Comparison of ENCODE assay signal across 8 cellular contexts in genomic region chr20:25195962-25196700, GRCh38. TPM values are rescaled to one million over a fixed set of nuclear protein-coding genes. Genes with fewer than 3 reads are reported as not detected.
A peak's percentile ranks its signal among the peaks of the same experiment; 100 is the strongest.
DNase-seq lines count a peak whose midpoint lies in the region; ATAC-seq, FAIRE-seq and TF ChIP-seq lines count a peak whose summit lies in the region.

No MANE protein-coding gene starts in this region.

- peak overlapping the region; percentile 79 to 91 for H3K9ac ChIP-seq in stomach smooth muscle (ENCODE audit: low read length in 2 of 2)

- H3K4me3 ChIP-seq in A549 (peak overlapping the region; percentile 95), right lobe of liver (peak overlapping the region; percentile 72 to 94 (median 88)), stomach smooth muscle (ENCODE audit: low read length in 2 of 2) (peak overlapping the region; percentile 89 to 95)

- H3K27ac ChIP-seq in A549 (peak overlapping the region; percentile 92 to 94), RWPE1 (peak overlapping the region; percentile 78), right lobe of liver (peak overlapping the region; percentile 80 to 85 (median 84)), stomach smooth muscle (ENCODE audit: low read length) (peak overlapping the region; percentile 87)

- no peaks in the 10 kb centered on the region for H3K27me3 ChIP-seq in right lobe of liver
- H3K27me3 ChIP-seq in stomach smooth muscle (ENCODE audit: control insufficient read depth in 1 of 2, insufficient read depth in 2 of 2, low read length in 2 of 2): no peaks in the 10 kb centered on the region

- H3K36me3 ChIP-seq in right lobe of liver: no peaks in the 10 kb centered on the region
- no peaks in the 10 kb centered on the region for H3K36me3 ChIP-seq in stomach smooth muscle (ENCODE audit: control insufficient read depth in 2 of 2, insufficient read depth in 2 of 2, low read length in 2 of 2)

- TF ChIP-seq CTCF in A549 (IDR thresholded peaks at IDR 0.05): no peak
- TF ChIP-seq CTCF in RWPE1 (conservative IDR thresholded peaks at IDR 0.05; ENCODE audit: low read depth): no peak
- TF ChIP-seq CTCF in right lobe of liver (IDR thresholded peaks at IDR 0.05): peak in 1 of 4 donors; percentile 5

- no peak for TF ChIP-seq EP300 in A549 (IDR thresholded peaks at IDR 0.05)

- intact Hi-C loops in right lobe of liver (cut with DNase I): loop anchor here in 1 of 2 donors (10.0 kb wide), 1 partner anchor 79 kb away; no protein-coding TSS in a partner anchor

- peak in 1 of 2 experiments; percentile 10; a peak in 1 of 5 replicates for TF ChIP-seq RAD21 in A549 (conservative IDR thresholded peaks at IDR 0.05 in 1 of 2, IDR thresholded peaks at IDR 0.05 in 1 of 2)

- TF ChIP-seq POLR2A in A549 (IDR thresholded peaks at IDR 0.05; ENCODE audit: low read length): no peak
- no peak for TF ChIP-seq POLR2A in right lobe of liver (IDR thresholded peaks at IDR 0.05)

- 4% methylated on average over 29 of the region's 34 CpGs for WGBS in A549 (ENCODE audit: missing lambda C conversion rate)
- 0% methylated on average over 12 of the region's 34 CpGs for WGBS in right lobe of liver (ENCODE audit: insufficient coverage, low coverage, low lambda C conversion rate, missing lambda C conversion rate)

- POLR2A ChIA-PET in A549 (lab: Yijun Ruan, JAX) (interaction anchor here (1.2 to 2.5 kb wide), 6 partner anchors 9 to 118 kb away, joined by 3 to 49 read pairs (median 6); partner anchors contain the start of gene PYGB), RWPE1 (lab: Yijun Ruan, JAX; ENCODE audit: low non-redundant PET) (no interaction called here)

- H3K4me1 ChIP-seq in A549 (peaks cover 35% of the 10 kb centered on the region), right lobe of liver (peaks cover 0 to 7% (median 3%) of the 10 kb centered on the region in 4 donors), stomach smooth muscle (ENCODE audit: control insufficient read depth, insufficient read depth, low read length) (peaks cover 31% of the 10 kb centered on the region)

- ATAC-seq in A549 (peak; percentile 52 to 67), GM18517 (IDR thresholded peaks at IDR 0.05; ENCODE audit: unreplicated experiment) (peak; percentile 15), HG03135 (IDR thresholded peaks at IDR 0.05; ENCODE audit: unreplicated experiment) (peak; percentile 25), right lobe of liver (peak; percentile 37 to 45 (median 42))

- H3K9me3 ChIP-seq in A549 (no peaks in the 10 kb centered on the region), right lobe of liver (no peaks in the 10 kb centered on the region), stomach smooth muscle (ENCODE audit: control insufficient read depth in 2 of 2, low read length in 2 of 2) (no peaks in the 10 kb centered on the region)

- CTCF ChIA-PET in A549 (lab: Yijun Ruan, JAX) (interaction anchor here (0.5 to 6.0 kb wide), 17 partner anchors 8 to 422 kb away, joined by 3 to 37 read pairs (median 4); partner anchors contain the start of genes APMAP and PYGB), RWPE1 (lab: Yijun Ruan, JAX) (interaction anchor here (0.5 to 0.6 kb wide), 2 partner anchors 9 to 59 kb away, joined by 3 to 4 read pairs; no protein-coding TSS in a partner anchor)

- DNase-seq in A549 (ENCODE audit: low read depth in 1 of 2, low spot score in 1 of 2) (peak; percentile 29 to 32), RWPE1 (ENCODE audit: low spot score) (peak; percentile 35), cerebellum (ENCODE audit: low spot score) (peak; percentile 55), right lobe of liver (peak in 1 of 3 donors; percentile 46)
- no peak for DNase-seq in activated CD8-positive, alpha-beta memory T cell treated with anti-CD3 and anti-CD28 coated beads, Interleukin-2, amount 50 U/mL, for 4 hours

- H3K4me2 ChIP-seq in A549: peak overlapping the region; percentile 82

- FAIRE-seq in A549 (lab: Jason Lieb, UNC): no peak

TF ChIP-seq in A549, 52 proteins besides CTCF, POLR2A, EP300 and RAD21:
- TF ChIP-seq TFCP2L1 (CRISPR knock-in tag; IDR thresholded peaks at IDR 0.05) (0 out of 2 replicates have a peak, but pooled peaks have one; percentile 49), CHD4 (IDR thresholded peaks at IDR 0.05; ENCODE audit: borderline replicate concordance) (no peak), PHF8 (IDR thresholded peaks at IDR 0.05; ENCODE audit: borderline replicate concordance, low read depth) (peak; percentile 20)

RNA-seq across cellular contexts. Expression of gene ENTPD6, which starts 0.6 kb away (rescaled TPM):
- polyA plus RNA-seq in A549 (2011; rRNA removed) (85.7 and 95.4 TPM in 2 replicates), A549 (2017; fragmentation: RNase III; extraction: RNeasy Plus Mini Kit Qiagen cat#74134 plus additional on column Dnase treatment) (86.9 to 90.0 TPM (median 87.0 TPM) in 3 replicates)
- polyA plus RNA-seq in A549 (2012; cell fraction: cytosol; rRNA removed): 121 and 136 TPM in 2 replicates
- polyA plus RNA-seq in A549 (2012; cell fraction: nucleus; rRNA removed): 433 and 486 TPM in 2 replicates
- 77.7 and 83.6 TPM in 2 replicates for polyA minus RNA-seq in A549 (2011; rRNA and poly(A)+ RNA removed)
- total RNA-seq in cerebellum (38.0 TPM), right lobe of liver (10 to 100 TPM; 28.8 to 48.4 (median 34.6) TPM)

RNA-seq across cellular contexts. Expression of gene PYGB, which starts 51.8 kb away (rescaled TPM):
- polyA plus RNA-seq in A549 (2011; rRNA removed) (100 and 113 TPM in 2 replicates), A549 (2017; fragmentation: RNase III; extraction: RNeasy Plus Mini Kit Qiagen cat#74134 plus additional on column Dnase treatment) (85.5 to 93.7 TPM (median 93.2 TPM) in 3 replicates)
- 80.7 and 98.5 TPM in 2 replicates for polyA plus RNA-seq in A549 (2012; cell fraction: cytosol; rRNA removed)
- 252 and 288 TPM in 2 replicates for polyA plus RNA-seq in A549 (2012; cell fraction: nucleus; rRNA removed)
- polyA minus RNA-seq in A549 (2011; rRNA and poly(A)+ RNA removed): 178 and 188 TPM in 2 replicates
- total RNA-seq in cerebellum (61.5 TPM), right lobe of liver (10 to 100 TPM in 3 of 6 experiments, 1 to 10 TPM in 3; 6.6 to 27.4 (median 13.2) TPM)
